1 cellular context compared by ENCODE assay signal in the genomic region with DNA sequence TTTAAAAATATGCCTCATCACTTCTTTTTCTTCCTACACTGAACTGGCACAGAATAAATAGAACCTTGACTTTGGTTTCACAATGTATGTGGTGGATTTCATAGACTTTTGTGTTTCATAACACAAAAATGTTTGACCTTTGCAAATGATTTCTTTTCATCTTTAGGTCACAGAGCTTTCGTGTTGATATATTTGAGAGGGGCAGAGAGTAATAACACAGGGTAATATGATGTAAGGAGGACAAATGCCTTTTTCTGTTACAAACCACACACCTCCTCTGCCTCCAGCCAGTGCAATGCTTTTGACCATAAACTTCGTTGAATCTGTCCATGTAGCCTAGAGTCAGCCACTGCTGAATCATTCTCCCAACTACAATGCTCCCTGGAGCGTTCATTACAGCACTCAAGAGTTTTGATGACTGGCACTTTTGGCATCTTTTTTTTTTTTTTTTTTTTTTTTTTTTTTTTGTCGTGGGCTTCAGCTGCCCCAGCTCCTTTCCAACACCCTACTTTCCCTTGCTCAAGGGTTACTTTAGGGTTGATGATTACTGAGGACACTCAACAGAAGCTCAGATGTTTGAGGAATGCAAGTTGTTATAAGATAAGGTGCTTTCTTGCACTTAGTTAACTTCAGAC.
TF ChIP-seq lines count a peak whose summit lies in the region.

No MANE protein-coding gene starts in this region.

TF ChIP-seq in HepG2, 621 proteins besides CTCF, POLR2A, EP300 and RAD21 (continued from another document and continues in another):
- TF ChIP-seq, protein P1, sequence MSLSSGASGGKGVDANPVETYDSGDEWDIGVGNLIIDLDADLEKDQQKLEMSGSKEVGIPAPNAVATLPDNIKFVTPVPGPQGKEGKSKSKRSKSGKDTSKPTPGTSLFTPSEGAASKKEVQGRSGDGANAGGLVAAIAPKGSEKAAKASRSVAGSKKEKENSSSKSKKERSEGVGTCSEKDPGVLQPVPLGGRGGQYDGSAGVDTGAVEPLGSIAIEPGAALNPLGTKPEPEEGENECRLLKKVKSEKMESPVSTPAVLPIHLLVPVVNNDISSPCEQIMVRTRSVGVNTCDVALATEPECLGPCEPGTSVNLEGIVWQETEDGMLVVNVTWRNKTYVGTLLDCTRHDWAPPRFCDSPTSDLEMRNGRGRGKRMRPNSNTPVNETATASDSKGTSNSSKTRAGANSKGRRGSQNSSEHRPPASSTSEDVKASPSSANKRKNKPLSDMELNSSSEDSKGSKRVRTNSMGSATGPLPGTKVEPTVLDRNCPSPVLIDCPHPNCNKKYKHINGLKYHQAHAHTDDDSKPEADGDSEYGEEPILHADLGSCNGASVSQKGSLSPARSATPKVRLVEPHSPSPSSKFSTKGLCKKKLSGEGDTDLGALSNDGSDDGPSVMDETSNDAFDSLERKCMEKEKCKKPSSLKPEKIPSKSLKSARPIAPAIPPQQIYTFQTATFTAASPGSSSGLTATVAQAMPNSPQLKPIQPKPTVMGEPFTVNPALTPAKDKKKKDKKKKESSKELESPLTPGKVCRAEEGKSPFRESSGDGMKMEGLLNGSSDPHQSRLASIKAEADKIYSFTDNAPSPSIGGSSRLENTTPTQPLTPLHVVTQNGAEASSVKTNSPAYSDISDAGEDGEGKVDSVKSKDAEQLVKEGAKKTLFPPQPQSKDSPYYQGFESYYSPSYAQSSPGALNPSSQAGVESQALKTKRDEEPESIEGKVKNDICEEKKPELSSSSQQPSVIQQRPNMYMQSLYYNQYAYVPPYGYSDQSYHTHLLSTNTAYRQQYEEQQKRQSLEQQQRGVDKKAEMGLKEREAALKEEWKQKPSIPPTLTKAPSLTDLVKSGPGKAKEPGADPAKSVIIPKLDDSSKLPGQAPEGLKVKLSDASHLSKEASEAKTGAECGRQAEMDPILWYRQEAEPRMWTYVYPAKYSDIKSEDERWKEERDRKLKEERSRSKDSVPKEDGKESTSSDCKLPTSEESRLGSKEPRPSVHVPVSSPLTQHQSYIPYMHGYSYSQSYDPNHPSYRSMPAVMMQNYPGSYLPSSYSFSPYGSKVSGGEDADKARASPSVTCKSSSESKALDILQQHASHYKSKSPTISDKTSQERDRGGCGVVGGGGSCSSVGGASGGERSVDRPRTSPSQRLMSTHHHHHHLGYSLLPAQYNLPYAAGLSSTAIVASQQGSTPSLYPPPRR (CRISPR knock-in tag; IDR thresholded peaks at IDR 0.05; ENCODE audit: borderline replicate concordance): peak; percentile 72; the same call in 1 of the 2 replicates
- TF ChIP-seq, protein P2, sequence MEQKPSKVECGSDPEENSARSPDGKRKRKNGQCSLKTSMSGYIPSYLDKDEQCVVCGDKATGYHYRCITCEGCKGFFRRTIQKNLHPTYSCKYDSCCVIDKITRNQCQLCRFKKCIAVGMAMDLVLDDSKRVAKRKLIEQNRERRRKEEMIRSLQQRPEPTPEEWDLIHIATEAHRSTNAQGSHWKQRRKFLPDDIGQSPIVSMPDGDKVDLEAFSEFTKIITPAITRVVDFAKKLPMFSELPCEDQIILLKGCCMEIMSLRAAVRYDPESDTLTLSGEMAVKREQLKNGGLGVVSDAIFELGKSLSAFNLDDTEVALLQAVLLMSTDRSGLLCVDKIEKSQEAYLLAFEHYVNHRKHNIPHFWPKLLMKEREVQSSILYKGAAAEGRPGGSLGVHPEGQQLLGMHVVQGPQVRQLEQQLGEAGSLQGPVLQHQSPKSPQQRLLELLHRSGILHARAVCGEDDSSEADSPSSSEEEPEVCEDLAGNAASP (CRISPR knock-in tag; IDR thresholded peaks at IDR 0.05; ENCODE audit: borderline replicate concordance): peak; percentile 84
- TF ChIP-seq CREM (IDR thresholded peaks at IDR 0.05) (peak; percentile 85), CREM (CRISPR knock-in tag; IDR thresholded peaks at IDR 0.05) (no peak), ZBTB20 (CRISPR knock-in tag; IDR thresholded peaks at IDR 0.05; ENCODE audit: borderline replicate concordance, low read depth) (peak; percentile 49; the same call in 1 of the 2 replicates), SKI (IDR thresholded peaks at IDR 0.05; ENCODE audit: partially characterized antibody) (peak; percentile 100), BCL6 (CRISPR knock-in tag; IDR thresholded peaks at IDR 0.05) (peak; percentile 97), NR2F2 (IDR thresholded peaks at IDR 0.05; ENCODE audit: borderline replicate concordance, low read depth) (peak; percentile 94), POLR2G (IDR thresholded peaks at IDR 0.05; ENCODE audit: low read depth, low read length) (no peak), TBX3 (IDR thresholded peaks at IDR 0.05; ENCODE audit: borderline replicate concordance) (peak; percentile 67; the same call in 1 of the 2 replicates), ZNF768 (CRISPR knock-in tag; IDR thresholded peaks at IDR 0.05) (no peak), MZF1 (CRISPR knock-in tag; IDR thresholded peaks at IDR 0.05; ENCODE audit: borderline replicate concordance) (no peak), SRSF9 (IDR thresholded peaks at IDR 0.05; ENCODE audit: borderline replicate concordance, insufficient read depth, low read depth, low read length, poor library complexity, severe bottlenecking) (no peak), SYNCRIP (IDR thresholded peaks at IDR 0.05; ENCODE audit: insufficient read depth, low read depth, low read length) (no peak), HNF4G (IDR thresholded peaks at IDR 0.05; ENCODE audit: borderline replicate concordance, low read depth, low read length) (peak; percentile 65), HNF4G (CRISPR knock-in tag; IDR thresholded peaks at IDR 0.05; ENCODE audit: borderline replicate concordance, low read depth) (no peak), PITX1 (CRISPR knock-in tag; IDR thresholded peaks at IDR 0.05) (no peak)
- TF ChIP-seq, protein P3, sequence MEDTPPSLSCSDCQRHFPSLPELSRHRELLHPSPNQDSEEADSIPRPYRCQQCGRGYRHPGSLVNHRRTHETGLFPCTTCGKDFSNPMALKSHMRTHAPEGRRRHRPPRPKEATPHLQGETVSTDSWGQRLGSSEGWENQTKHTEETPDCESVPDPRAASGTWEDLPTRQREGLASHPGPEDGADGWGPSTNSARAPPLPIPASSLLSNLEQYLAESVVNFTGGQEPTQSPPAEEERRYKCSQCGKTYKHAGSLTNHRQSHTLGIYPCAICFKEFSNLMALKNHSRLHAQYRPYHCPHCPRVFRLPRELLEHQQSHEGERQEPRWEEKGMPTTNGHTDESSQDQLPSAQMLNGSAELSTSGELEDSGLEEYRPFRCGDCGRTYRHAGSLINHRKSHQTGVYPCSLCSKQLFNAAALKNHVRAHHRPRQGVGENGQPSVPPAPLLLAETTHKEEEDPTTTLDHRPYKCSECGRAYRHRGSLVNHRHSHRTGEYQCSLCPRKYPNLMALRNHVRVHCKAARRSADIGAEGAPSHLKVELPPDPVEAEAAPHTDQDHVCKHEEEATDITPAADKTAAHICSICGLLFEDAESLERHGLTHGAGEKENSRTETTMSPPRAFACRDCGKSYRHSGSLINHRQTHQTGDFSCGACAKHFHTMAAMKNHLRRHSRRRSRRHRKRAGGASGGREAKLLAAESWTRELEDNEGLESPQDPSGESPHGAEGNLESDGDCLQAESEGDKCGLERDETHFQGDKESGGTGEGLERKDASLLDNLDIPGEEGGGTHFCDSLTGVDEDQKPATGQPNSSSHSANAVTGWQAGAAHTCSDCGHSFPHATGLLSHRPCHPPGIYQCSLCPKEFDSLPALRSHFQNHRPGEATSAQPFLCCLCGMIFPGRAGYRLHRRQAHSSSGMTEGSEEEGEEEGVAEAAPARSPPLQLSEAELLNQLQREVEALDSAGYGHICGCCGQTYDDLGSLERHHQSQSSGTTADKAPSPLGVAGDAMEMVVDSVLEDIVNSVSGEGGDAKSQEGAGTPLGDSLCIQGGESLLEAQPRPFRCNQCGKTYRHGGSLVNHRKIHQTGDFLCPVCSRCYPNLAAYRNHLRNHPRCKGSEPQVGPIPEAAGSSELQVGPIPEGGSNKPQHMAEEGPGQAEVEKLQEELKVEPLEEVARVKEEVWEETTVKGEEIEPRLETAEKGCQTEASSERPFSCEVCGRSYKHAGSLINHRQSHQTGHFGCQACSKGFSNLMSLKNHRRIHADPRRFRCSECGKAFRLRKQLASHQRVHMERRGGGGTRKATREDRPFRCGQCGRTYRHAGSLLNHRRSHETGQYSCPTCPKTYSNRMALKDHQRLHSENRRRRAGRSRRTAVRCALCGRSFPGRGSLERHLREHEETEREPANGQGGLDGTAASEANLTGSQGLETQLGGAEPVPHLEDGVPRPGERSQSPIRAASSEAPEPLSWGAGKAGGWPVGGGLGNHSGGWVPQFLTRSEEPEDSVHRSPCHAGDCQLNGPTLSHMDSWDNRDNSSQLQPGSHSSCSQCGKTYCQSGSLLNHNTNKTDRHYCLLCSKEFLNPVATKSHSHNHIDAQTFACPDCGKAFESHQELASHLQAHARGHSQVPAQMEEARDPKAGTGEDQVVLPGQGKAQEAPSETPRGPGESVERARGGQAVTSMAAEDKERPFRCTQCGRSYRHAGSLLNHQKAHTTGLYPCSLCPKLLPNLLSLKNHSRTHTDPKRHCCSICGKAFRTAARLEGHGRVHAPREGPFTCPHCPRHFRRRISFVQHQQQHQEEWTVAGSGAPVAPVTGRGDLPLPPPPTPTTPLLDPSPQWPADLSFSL (CRISPR knock-in tag; IDR thresholded peaks at IDR 0.05): peak; percentile 40; the same call in 1 of the 2 replicates
- TF ChIP-seq, protein P4, sequence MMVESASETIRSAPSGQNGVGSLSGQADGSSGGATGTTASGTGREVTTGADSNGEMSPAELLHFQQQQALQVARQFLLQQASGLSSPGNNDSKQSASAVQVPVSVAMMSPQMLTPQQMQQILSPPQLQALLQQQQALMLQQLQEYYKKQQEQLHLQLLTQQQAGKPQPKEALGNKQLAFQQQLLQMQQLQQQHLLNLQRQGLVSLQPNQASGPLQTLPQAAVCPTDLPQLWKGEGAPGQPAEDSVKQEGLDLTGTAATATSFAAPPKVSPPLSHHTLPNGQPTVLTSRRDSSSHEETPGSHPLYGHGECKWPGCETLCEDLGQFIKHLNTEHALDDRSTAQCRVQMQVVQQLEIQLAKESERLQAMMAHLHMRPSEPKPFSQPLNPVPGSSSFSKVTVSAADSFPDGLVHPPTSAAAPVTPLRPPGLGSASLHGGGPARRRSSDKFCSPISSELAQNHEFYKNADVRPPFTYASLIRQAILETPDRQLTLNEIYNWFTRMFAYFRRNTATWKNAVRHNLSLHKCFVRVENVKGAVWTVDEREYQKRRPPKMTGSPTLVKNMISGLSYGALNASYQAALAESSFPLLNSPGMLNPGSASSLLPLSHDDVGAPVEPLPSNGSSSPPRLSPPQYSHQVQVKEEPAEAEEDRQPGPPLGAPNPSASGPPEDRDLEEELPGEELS (CRISPR knock-in tag; IDR thresholded peaks at IDR 0.05): peak; percentile 45
- TF ChIP-seq, protein P5, sequence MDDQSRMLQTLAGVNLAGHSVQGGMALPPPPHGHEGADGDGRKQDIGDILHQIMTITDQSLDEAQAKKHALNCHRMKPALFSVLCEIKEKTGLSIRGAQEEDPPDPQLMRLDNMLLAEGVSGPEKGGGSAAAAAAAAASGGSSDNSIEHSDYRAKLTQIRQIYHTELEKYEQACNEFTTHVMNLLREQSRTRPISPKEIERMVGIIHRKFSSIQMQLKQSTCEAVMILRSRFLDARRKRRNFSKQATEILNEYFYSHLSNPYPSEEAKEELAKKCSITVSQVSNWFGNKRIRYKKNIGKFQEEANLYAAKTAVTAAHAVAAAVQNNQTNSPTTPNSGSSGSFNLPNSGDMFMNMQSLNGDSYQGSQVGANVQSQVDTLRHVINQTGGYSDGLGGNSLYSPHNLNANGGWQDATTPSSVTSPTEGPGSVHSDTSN (CRISPR knock-in tag; IDR thresholded peaks at IDR 0.05; ENCODE audit: borderline replicate concordance): no peak
- TF ChIP-seq, protein P6, sequence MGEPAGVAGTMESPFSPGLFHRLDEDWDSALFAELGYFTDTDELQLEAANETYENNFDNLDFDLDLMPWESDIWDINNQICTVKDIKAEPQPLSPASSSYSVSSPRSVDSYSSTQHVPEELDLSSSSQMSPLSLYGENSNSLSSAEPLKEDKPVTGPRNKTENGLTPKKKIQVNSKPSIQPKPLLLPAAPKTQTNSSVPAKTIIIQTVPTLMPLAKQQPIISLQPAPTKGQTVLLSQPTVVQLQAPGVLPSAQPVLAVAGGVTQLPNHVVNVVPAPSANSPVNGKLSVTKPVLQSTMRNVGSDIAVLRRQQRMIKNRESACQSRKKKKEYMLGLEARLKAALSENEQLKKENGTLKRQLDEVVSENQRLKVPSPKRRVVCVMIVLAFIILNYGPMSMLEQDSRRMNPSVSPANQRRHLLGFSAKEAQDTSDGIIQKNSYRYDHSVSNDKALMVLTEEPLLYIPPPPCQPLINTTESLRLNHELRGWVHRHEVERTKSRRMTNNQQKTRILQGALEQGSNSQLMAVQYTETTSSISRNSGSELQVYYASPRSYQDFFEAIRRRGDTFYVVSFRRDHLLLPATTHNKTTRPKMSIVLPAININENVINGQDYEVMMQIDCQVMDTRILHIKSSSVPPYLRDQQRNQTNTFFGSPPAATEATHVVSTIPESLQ (CRISPR knock-in tag; conservative IDR thresholded peaks at IDR 0.05): 0 out of 2 replicates have a peak, but pooled peaks have one; percentile 48
- TF ChIP-seq, protein P7, sequence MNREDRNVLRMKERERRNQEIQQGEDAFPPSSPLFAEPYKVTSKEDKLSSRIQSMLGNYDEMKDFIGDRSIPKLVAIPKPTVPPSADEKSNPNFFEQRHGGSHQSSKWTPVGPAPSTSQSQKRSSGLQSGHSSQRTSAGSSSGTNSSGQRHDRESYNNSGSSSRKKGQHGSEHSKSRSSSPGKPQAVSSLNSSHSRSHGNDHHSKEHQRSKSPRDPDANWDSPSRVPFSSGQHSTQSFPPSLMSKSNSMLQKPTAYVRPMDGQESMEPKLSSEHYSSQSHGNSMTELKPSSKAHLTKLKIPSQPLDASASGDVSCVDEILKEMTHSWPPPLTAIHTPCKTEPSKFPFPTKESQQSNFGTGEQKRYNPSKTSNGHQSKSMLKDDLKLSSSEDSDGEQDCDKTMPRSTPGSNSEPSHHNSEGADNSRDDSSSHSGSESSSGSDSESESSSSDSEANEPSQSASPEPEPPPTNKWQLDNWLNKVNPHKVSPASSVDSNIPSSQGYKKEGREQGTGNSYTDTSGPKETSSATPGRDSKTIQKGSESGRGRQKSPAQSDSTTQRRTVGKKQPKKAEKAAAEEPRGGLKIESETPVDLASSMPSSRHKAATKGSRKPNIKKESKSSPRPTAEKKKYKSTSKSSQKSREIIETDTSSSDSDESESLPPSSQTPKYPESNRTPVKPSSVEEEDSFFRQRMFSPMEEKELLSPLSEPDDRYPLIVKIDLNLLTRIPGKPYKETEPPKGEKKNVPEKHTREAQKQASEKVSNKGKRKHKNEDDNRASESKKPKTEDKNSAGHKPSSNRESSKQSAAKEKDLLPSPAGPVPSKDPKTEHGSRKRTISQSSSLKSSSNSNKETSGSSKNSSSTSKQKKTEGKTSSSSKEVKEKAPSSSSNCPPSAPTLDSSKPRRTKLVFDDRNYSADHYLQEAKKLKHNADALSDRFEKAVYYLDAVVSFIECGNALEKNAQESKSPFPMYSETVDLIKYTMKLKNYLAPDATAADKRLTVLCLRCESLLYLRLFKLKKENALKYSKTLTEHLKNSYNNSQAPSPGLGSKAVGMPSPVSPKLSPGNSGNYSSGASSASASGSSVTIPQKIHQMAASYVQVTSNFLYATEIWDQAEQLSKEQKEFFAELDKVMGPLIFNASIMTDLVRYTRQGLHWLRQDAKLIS (CRISPR knock-in tag; IDR thresholded peaks at IDR 0.05): 0 out of 2 replicates have a peak, but pooled peaks have one; percentile 60
